ENCODE assay signal across 13 cellular contexts in genomic region chr1:10530756-10531155, GRCh38. TPM values are rescaled to one million over a fixed set of nuclear protein-coding genes. Genes with fewer than 3 reads are reported as not detected.
DNase-seq lines count a peak whose midpoint lies in the region; ATAC-seq and TF ChIP-seq lines count a peak whose summit lies in the region.
"Had no signal": no experiment of that assay in that cellular context is flagged by ENCODE, and none has a peak within 500 bp of the region (broad histone marks: within the 10 kb centered on the region; RNA-seq: fewer than 3 reads in every experiment).

No MANE protein-coding gene starts in this region.

- WGBS in transverse colon (ENCODE audit: low coverage in 1 of 2), 2 donors = 71% methylated on average over 7 of the region's 7 CpGs; no CpG with 5 or more reads in 1 of the 2 donors

- H3K27ac ChIP-seq in HUES48 (ENCODE audit: low read depth, low read length) = peak overlapping the region; percentile 70
- H3K27ac ChIP-seq in breast epithelium = peak overlapping the region; percentile 22 to 78
- peak overlapping the region; percentile 19 to 21 for H3K27ac ChIP-seq in left lung
- peak overlapping the region; percentile 53 to 76 (median 70) for H3K27ac ChIP-seq in transverse colon
- H3K27ac ChIP-seq: ovary, testis had no signal

- in situ Hi-C loops in transverse colon (cut with MboI; ENCODE audit: low pct_ligation_motif_present in 1 of 4, low pct_unique_long_range_greater_than_20kb in 1 of 4, low sequenced_read_pairs in 3 of 4) = no loop called here

- DNase-seq in breast epithelium (ENCODE audit: low spot score in 2 of 2) (no peak), left lung (no peak), transverse colon (no peak), superior temporal gyrus (ENCODE audit: extremely low spot score) (no peak), RPMI8226 (no peak)
- DNase-seq: activated CD8-positive, alpha-beta T cell treated with anti-CD3 and anti-CD28 coated beads for 36 hours; activated naive CD4-positive, alpha-beta T cell treated with anti-CD3 and anti-CD28 coated beads, Interleukin-2, amount 10 ng/mL, durations not matched to agents 7 days and 5 days; NCI-H1417 treated with DMSO at 0.1 percent for 48 hours had no signal

- ATAC-seq in left lung = peak; percentile 51
- no peak for ATAC-seq in HG03025 (IDR thresholded peaks at IDR 0.05; ENCODE audit: low FRiP score, unreplicated experiment)
- ATAC-seq in HG03097 (IDR thresholded peaks at IDR 0.05; ENCODE audit: low FRiP score, unreplicated experiment) = no peak
- ATAC-seq: activated CD8-positive, alpha-beta T cell treated with anti-CD3 and anti-CD28 coated beads for 36 hours had no signal

- TF ChIP-seq CTCF in breast epithelium (IDR thresholded peaks at IDR 0.05) = no peak
- TF ChIP-seq CTCF in left lung (IDR thresholded peaks at IDR 0.05) = no peak
- TF ChIP-seq CTCF in transverse colon (IDR thresholded peaks at IDR 0.05) = no peak

- H3K4me3 ChIP-seq in HUES48 (ENCODE audit: low read depth, low read length) (peak overlapping the region; percentile 42), breast epithelium (peak overlapping the region in 2 of 3 donors; percentile 15 to 16), left lung (peak overlapping the region in 1 of 2 donors; percentile 9), transverse colon (no peak overlapping the region)
- H3K4me3 ChIP-seq: ovary, testis had no signal

- no peaks in the 10 kb centered on the region for H3K27me3 ChIP-seq in HUES48 (ENCODE audit: control insufficient read depth, insufficient read depth, low read length)
- no peaks in the 10 kb centered on the region for H3K27me3 ChIP-seq in breast epithelium
- H3K27me3 ChIP-seq in left lung = no peaks in the 10 kb centered on the region
- H3K27me3 ChIP-seq in transverse colon = no peaks in the 10 kb centered on the region
- H3K27me3 ChIP-seq: ovary, testis had no signal

- no peak for TF ChIP-seq EP300 in transverse colon (IDR thresholded peaks at IDR 0.05; ENCODE audit: low read depth)

- TF ChIP-seq POLR2A in breast epithelium (IDR thresholded peaks at IDR 0.05) (no peak), transverse colon (IDR thresholded peaks at IDR 0.05) (no peak)

- intact Hi-C loops in breast epithelium (cut with DNase I; ENCODE audit: low total_unique reads) (no loop called here), left lung (cut with DNase I) (no loop called here), transverse colon (cut with DNase I; ENCODE audit: low total_unique reads) (loop anchor here (1.0 kb wide), 1 partner anchor 262 kb away; no protein-coding TSS in a partner anchor)

- no peaks in the 10 kb centered on the region for H3K36me3 ChIP-seq in HUES48 (ENCODE audit: control insufficient read depth, insufficient read depth, low read length)
- no peaks in the 10 kb centered on the region for H3K36me3 ChIP-seq in breast epithelium
- H3K36me3 ChIP-seq in left lung = no peaks in the 10 kb centered on the region
- H3K36me3 ChIP-seq in transverse colon = no peaks in the 10 kb centered on the region
- H3K36me3 ChIP-seq: ovary had no signal

- 0 out of 2 replicates have a peak overlapping the region, but pooled peaks have one; percentile 38 for H3K9ac ChIP-seq in HUES48 (ENCODE audit: low read depth, low read length)

- H3K9me3 ChIP-seq in HUES48 (ENCODE audit: control insufficient read depth, insufficient read depth, low read length) = no peaks in the 10 kb centered on the region
- no peaks in the 10 kb centered on the region for H3K9me3 ChIP-seq in breast epithelium
- H3K9me3 ChIP-seq in left lung = no peaks in the 10 kb centered on the region
- no peaks in the 10 kb centered on the region for H3K9me3 ChIP-seq in transverse colon
- H3K9me3 ChIP-seq: ovary, testis had no signal

- H3K4me1 ChIP-seq in HUES48 (ENCODE audit: control insufficient read depth, insufficient read depth, low read length) = peaks cover 52% of the 10 kb centered on the region
- H3K4me1 ChIP-seq in breast epithelium = peaks cover 0 to 8% of the 10 kb centered on the region in 2 donors
- H3K4me1 ChIP-seq in left lung = peaks cover 21 to 42% of the 10 kb centered on the region in 2 donors
- peaks cover 0 to 23% (median 12%) of the 10 kb centered on the region in 4 donors for H3K4me1 ChIP-seq in transverse colon

RNA-seq across cellular contexts. Expression of gene PEX14, which starts 56.0 kb away (rescaled TPM):
- total RNA-seq in breast epithelium (10 to 100 TPM; 12.5 to 16.1 (median 14.8) TPM), left lung (10 to 100 TPM; 18.9 to 20.8 TPM), transverse colon (10 to 100 TPM in 3 of 4 donors, 1 to 10 TPM in 1; 2.4 to 16.5 (median 12.6) TPM)

RNA-seq across cellular contexts. Expression of gene DFFA, which starts 58.4 kb away (rescaled TPM):
- 10 to 100 TPM; 19.7 to 22.8 (median 21.3) TPM for total RNA-seq in breast epithelium
- 10 to 100 TPM; 37.6 to 38.5 TPM for total RNA-seq in left lung
- 10 to 100 TPM in 3 of 4 donors, 1 to 10 TPM in 1; 7.5 to 31.6 (median 17.1) TPM for total RNA-seq in transverse colon

Comparison
In these comparisons a context has a peak if more than half of its experiments do, and no peak if none do; other contexts are left out.
1. H3K27ac ChIP-seq: peak in every context shown above with its lines; median percentile 70 in transverse colon; 70 in HUES48; 50 in breast epithelium; 20 in left lung.
2. H3K4me3 ChIP-seq: peak in HUES48 (single experiment) and breast epithelium (2 of 3); none in transverse colon (0 of 4).